10 cellular contexts compared by ENCODE assay signal in the genomic region with DNA sequence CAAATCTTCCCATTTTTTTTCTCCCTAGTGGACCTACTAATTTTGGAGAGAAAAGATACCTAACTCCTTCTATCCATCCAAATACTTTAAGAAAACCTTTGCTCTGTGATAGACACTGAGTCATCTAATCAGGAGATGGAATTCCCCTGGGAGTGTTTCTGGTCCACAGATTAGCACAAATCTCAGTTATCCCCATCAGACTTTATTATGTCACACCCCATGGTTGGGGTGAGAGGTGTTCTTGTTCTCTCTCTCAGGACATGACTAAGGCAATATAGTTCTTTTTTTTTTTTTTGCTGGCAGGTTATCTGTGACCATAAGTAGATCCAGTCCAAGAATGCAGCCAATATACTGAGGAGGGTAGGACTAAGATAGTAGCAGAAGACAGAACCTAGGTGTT. TPM values are rescaled to one million over a fixed set of nuclear protein-coding genes. Genes with fewer than 3 reads are reported as not detected.
DNase-seq lines count a peak whose midpoint lies in the region; ATAC-seq and TF ChIP-seq lines count a peak whose summit lies in the region.
"Had no signal": no experiment of that assay in that cellular context is flagged by ENCODE, and none has a peak within 500 bp of the region (broad histone marks: within the 10 kb centered on the region; RNA-seq: fewer than 3 reads in every experiment).

No MANE protein-coding gene starts in this region.

- H3K9me3 Mint-ChIP-seq in CD4-positive, alpha-beta memory T cell = no peaks in the 10 kb centered on the region
- H3K9me3 Mint-ChIP-seq in HFFc6 = peaks cover 19% of the 10 kb centered on the region
- H3K9me3 Mint-ChIP-seq: CD8-positive, alpha-beta memory T cell had no signal

- no peak overlapping the region for H3K27ac ChIP-seq in CD4-positive, alpha-beta memory T cell (ENCODE audit: low read depth, low read length)
- no peak overlapping the region for H3K27ac ChIP-seq in ovary
- H3K27ac ChIP-seq: HL-60 had no signal

- no peak for TF ChIP-seq POLR2A in ovary (IDR thresholded peaks at IDR 0.05)

- H3K27ac Mint-ChIP-seq in CD4-positive, alpha-beta memory T cell = peak overlapping the region in 2 of 7 donors; percentile 6 to 19
- no peak overlapping the region for H3K27ac Mint-ChIP-seq in HFFc6

- no peak for TF ChIP-seq EP300 in ovary (IDR thresholded peaks at IDR 0.05)

- peaks cover 25% of the 10 kb centered on the region for H3K4me1 ChIP-seq in CD4-positive, alpha-beta memory T cell (ENCODE audit: insufficient read depth, low read length)
- H3K4me1 ChIP-seq in ovary (ENCODE audit: insufficient read depth) = peaks cover 3% of the 10 kb centered on the region

- H3K4me3 Mint-ChIP-seq in CD4-positive, alpha-beta memory T cell = peak overlapping the region in 3 of 8 donors; percentile 34 to 55 (median 34)
- no peak overlapping the region for H3K4me3 Mint-ChIP-seq in HFFc6

- no peaks in the 10 kb centered on the region for H3K27me3 Mint-ChIP-seq in CD4-positive, alpha-beta memory T cell
- no peaks in the 10 kb centered on the region for H3K27me3 Mint-ChIP-seq in HFFc6 (ENCODE audit: insufficient read depth)

- DNase-seq in Caki2 (ENCODE audit: low read depth) (peak; percentile 70), amniotic epithelial cell (ENCODE audit: low read depth) (peak; percentile 16), Kasumi-1 (lab: John Stamatoyannopoulos, UW) (no peak), ovary (no peak), HFFc6 (no peak)
- DNase-seq in CD4-positive, alpha-beta memory T cell = no peak
- DNase-seq: CD8-positive, alpha-beta memory T cell had no signal

- CTCF ChIA-PET in CD4-positive, alpha-beta memory T cell (lab: Charles Lee; ENCODE audit: partially characterized antibody) = no interaction called here

- H3K9me3 ChIP-seq in CD4-positive, alpha-beta memory T cell (ENCODE audit: control insufficient read depth in 1 of 2, low read length in 2 of 2) = no peaks in the 10 kb centered on the region
- no peaks in the 10 kb centered on the region for H3K9me3 ChIP-seq in ovary

- intact Hi-C loops in CD4-positive, alpha-beta memory T cell (cut with micrococcal nuclease) = no loop called here
- intact Hi-C loops in ovary (cut with DNase I) = no loop called here

- H3K27me3 ChIP-seq in CD4-positive, alpha-beta memory T cell (ENCODE audit: insufficient read depth, low read length) = no peaks in the 10 kb centered on the region
- H3K27me3 ChIP-seq in ovary = no peaks in the 10 kb centered on the region

- H3K4me1 Mint-ChIP-seq in CD4-positive, alpha-beta memory T cell = peaks cover 35 to 43% (median 39%) of the 10 kb centered on the region in 4 donors
- H3K4me1 Mint-ChIP-seq in HFFc6 (ENCODE audit: low read depth) = no peaks in the 10 kb centered on the region

- in situ Hi-C loops in Caki2 (cut with HindIII; ENCODE audit: low pct_unique_long_range_greater_than_20kb, low sequenced_read_pairs) = no loop called here

- POLR2A ChIA-PET in CD4-positive, alpha-beta memory T cell (lab: Charles Lee; ENCODE audit: partially characterized antibody) = no interaction called here

- H3K36me3 ChIP-seq in CD4-positive, alpha-beta memory T cell (ENCODE audit: insufficient read depth, low read length) = no peaks in the 10 kb centered on the region
- no peaks in the 10 kb centered on the region for H3K36me3 ChIP-seq in ovary

- peak; percentile 56 for ATAC-seq in GM19397 (IDR thresholded peaks at IDR 0.05; ENCODE audit: unreplicated experiment)
- ATAC-seq in HG03039 (IDR thresholded peaks at IDR 0.05; ENCODE audit: unreplicated experiment) = peak; percentile 61

- no peak overlapping the region for H3K4me3 ChIP-seq in CD4-positive, alpha-beta memory T cell (ENCODE audit: low read length in 2 of 2)
- H3K4me3 ChIP-seq in ovary = no peak overlapping the region

- H3K36me3 Mint-ChIP-seq in CD4-positive, alpha-beta memory T cell = peaks cover 4 to 21% of the 10 kb centered on the region in 2 donors
- H3K36me3 Mint-ChIP-seq in HFFc6 (ENCODE audit: low read depth) = no peaks in the 10 kb centered on the region

- TF ChIP-seq CTCF in ovary (IDR thresholded peaks at IDR 0.05) (no peak), HFFc6 (IDR thresholded peaks at IDR 0.05) (no peak)

RNA-seq across cellular contexts. Expression of gene SLC9A9, which starts 15.8 kb away (rescaled TPM):
- total RNA-seq in Caki2 (2014; rRNA removed; shearing (Covaris generic); ENCODE audit: low replicate concordance) = 1.4 and 1.8 TPM in 2 replicates
- total RNA-seq in CD4-positive, alpha-beta memory T cell = 10 to 100 TPM; 30.8 to 34.8 TPM
- polyA plus RNA-seq in CD4-positive, alpha-beta memory T cell = 10 to 100 TPM; 34.0 to 35.5 TPM
- total RNA-seq in ovary = 10 to 100 TPM in 6 of 7 donors, 1 to 10 TPM in 1; 7.0 to 18.9 (median 13.5) TPM
- 10 to 100 TPM; 12.8 to 22.7 TPM for polyA plus RNA-seq in ovary
- total RNA-seq in HFFc6 (2021; fragmentation: NEBNext Ultra II Directional; extraction: Animal tissue kit (Norgen Biotek cat#: 25700)) = under 1 TPM in 4 of 6 experiments, not detected in 2; 0.10 to 0.55 (median 0.33) TPM

Comparison
In these comparisons a context has a peak if more than half of its experiments do, and no peak if none do; other contexts are left out.
1. DNase-seq: peak in Caki2 (single experiment) and amniotic epithelial cell (single experiment); none in Kasumi-1 (0 of 2), CD4-positive, alpha-beta memory T cell (0 of 5), ovary (0 of 5) and HFFc6 (single experiment).